23 cellular contexts compared by ENCODE assay signal in the genomic region with DNA sequence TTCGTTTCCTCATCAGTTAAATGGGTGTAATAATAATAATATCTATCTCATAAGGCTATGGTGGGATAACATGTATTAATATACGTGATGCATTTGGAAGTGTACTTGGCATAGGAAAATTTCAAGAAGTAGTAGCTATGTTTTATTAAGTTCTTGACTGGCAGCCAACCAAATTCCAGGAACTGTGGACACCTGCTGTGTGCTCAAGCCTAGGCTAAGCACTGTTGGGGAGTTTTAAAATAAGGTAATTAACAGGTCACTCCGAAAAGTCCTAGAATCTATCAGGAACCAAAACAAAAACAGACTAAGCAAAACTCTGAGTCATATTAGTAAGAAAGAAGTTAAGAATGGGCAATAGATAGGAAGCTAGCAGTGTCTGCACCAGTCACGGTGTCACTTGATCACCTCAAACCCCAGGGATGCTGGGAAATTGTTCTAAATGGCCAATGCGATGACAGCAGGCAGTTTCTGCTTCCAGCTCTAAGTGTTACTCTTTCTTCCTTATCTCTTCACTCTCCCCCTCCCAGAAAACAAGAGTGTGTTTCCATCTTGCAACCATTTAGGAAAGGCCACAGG.
DNase-seq lines count a peak whose midpoint lies in the region; ATAC-seq and TF ChIP-seq lines count a peak whose summit lies in the region.
"Had no signal": no experiment of that assay in that cellular context is flagged by ENCODE, and none has a peak within 500 bp of the region (broad histone marks: within the 10 kb centered on the region; RNA-seq: fewer than 3 reads in every experiment).

No MANE protein-coding gene starts in this region.

- no peak for DNase-seq in activated CD4-positive, CD25-positive, alpha-beta regulatory T cell treated with anti-CD3 and anti-CD28 coated beads, Interleukin-2, amount 50 U/mL, for 72 hours
- no peak for DNase-seq in CD4-positive, CD25-positive, alpha-beta regulatory T cell
- peak; percentile 15 for DNase-seq in activated CD8-positive, alpha-beta T cell treated with anti-CD3 and anti-CD28 coated beads for 36 hours
- no peak for DNase-seq in effector memory CD4-positive, alpha-beta T cell
- no peak for DNase-seq in NCI-H187 treated with DMSO at 0.1 percent for 48 hours (lab: John Stamatoyannopoulos, UW)
- no peak for DNase-seq in NCI-H2171 (lab: John Stamatoyannopoulos, UW)
- DNase-seq: activated B cell treated with CpG ODN at 0.5 μM for 24 hours, adrenal gland, body of pancreas, GM23248, MG63, naive B cell, NCI-H2081 treated with DMSO at 0.1 percent for 48 hours, NCI-H748 treated with DMSO at 0.1 percent for 48 hours, occipital lobe, psoas muscle, SJCRH30, stomach, tibial artery had no signal

- peaks cover 4% of the 10 kb centered on the region for H3K36me3 Mint-ChIP-seq in CD4-positive, CD25-positive, alpha-beta regulatory T cell
- peaks cover 16% of the 10 kb centered on the region for H3K36me3 Mint-ChIP-seq in activated CD8-positive, alpha-beta T cell treated with anti-CD3 and anti-CD28 coated beads for 36 hours (ENCODE audit: low read depth)
- H3K36me3 Mint-ChIP-seq: mesothelial cell of epicardium, naive B cell had no signal

- POLR2A ChIA-PET in activated CD8-positive, alpha-beta T cell treated with anti-CD3 and anti-CD28 coated beads for 36 hours (lab: Charles Lee) = interaction anchor here (0.8 to 1.3 kb wide), 3 partner anchors 23 to 57 kb away, joined by 3 to 4 read pairs (median 3); no protein-coding TSS in a partner anchor

- H3K4me3 ChIP-seq in CD4-positive, CD25-positive, alpha-beta regulatory T cell (ENCODE audit: low read depth, low read length) = peak overlapping the region; percentile 54
- no peak overlapping the region for H3K4me3 ChIP-seq in effector memory CD4-positive, alpha-beta T cell (ENCODE audit: insufficient read depth, low read depth, low read length, poor library complexity, severe bottlenecking)
- H3K4me3 ChIP-seq: adrenal gland, body of pancreas, GM23248, MG63, psoas muscle, SJCRH30, stomach, tibial artery had no signal

- peaks cover 0 to 5% (median 0%) of the 10 kb centered on the region in 7 donors for H3K9me3 Mint-ChIP-seq in CD4-positive, CD25-positive, alpha-beta regulatory T cell
- H3K9me3 Mint-ChIP-seq in activated CD8-positive, alpha-beta T cell treated with anti-CD3 and anti-CD28 coated beads for 36 hours = peaks cover 16% of the 10 kb centered on the region

- H3K27ac Mint-ChIP-seq in CD4-positive, CD25-positive, alpha-beta regulatory T cell = peak overlapping the region; percentile 81 to 98 (median 93)
- H3K27ac Mint-ChIP-seq in activated CD8-positive, alpha-beta T cell treated with anti-CD3 and anti-CD28 coated beads for 36 hours = peak overlapping the region; percentile 95
- H3K27ac Mint-ChIP-seq: activated B cell treated with CpG ODN at 0.5 μM for 24 hours, mesothelial cell of epicardium, naive B cell had no signal

- peaks cover 0 to 59% (median 23%) of the 10 kb centered on the region in 4 donors for H3K4me1 Mint-ChIP-seq in CD4-positive, CD25-positive, alpha-beta regulatory T cell
- peaks cover 60% of the 10 kb centered on the region for H3K4me1 Mint-ChIP-seq in activated CD8-positive, alpha-beta T cell treated with anti-CD3 and anti-CD28 coated beads for 36 hours (ENCODE audit: low read depth)
- H3K4me1 Mint-ChIP-seq: activated B cell treated with CpG ODN at 0.5 μM for 24 hours, mesothelial cell of epicardium, naive B cell had no signal

- no peaks in the 10 kb centered on the region for H3K27me3 Mint-ChIP-seq in CD4-positive, CD25-positive, alpha-beta regulatory T cell
- H3K27me3 Mint-ChIP-seq in activated CD8-positive, alpha-beta T cell treated with anti-CD3 and anti-CD28 coated beads for 36 hours = no peaks in the 10 kb centered on the region
- H3K27me3 Mint-ChIP-seq: naive B cell had no signal

- H3K9me3 ChIP-seq in CD4-positive, CD25-positive, alpha-beta regulatory T cell (ENCODE audit: control insufficient read depth in 2 of 2, low read length in 2 of 2) = no peaks in the 10 kb centered on the region
- no peaks in the 10 kb centered on the region for H3K9me3 ChIP-seq in effector memory CD4-positive, alpha-beta T cell (ENCODE audit: control insufficient read depth, low read length)
- H3K9me3 ChIP-seq: adrenal gland, psoas muscle, SJCRH30 had no signal

- peak; percentile 33 to 48 for ATAC-seq in activated CD4-positive, CD25-positive, alpha-beta regulatory T cell treated with anti-CD3 and anti-CD28 coated beads, Interleukin-2, amount 50 U/mL, for 24 hours
- ATAC-seq in CD4-positive, CD25-positive, alpha-beta regulatory T cell (ENCODE audit: low read depth in 2 of 2) = peak in 1 of 2 donors; percentile 23
- peak; percentile 34 for ATAC-seq in activated CD8-positive, alpha-beta T cell treated with anti-CD3 and anti-CD28 coated beads for 36 hours
- no peak for ATAC-seq in HG02938 (IDR thresholded peaks at IDR 0.05; ENCODE audit: unreplicated experiment)
- ATAC-seq: body of pancreas had no signal

- CTCF ChIA-PET in activated CD8-positive, alpha-beta T cell treated with anti-CD3 and anti-CD28 coated beads for 36 hours (lab: Charles Lee) = interaction anchor here (0.8 to 1.5 kb wide), 6 partner anchors 9 to 184 kb away, joined by 3 to 5 read pairs (median 3); no protein-coding TSS in a partner anchor

- H3K27me3 ChIP-seq in CD4-positive, CD25-positive, alpha-beta regulatory T cell (ENCODE audit: control insufficient read depth, insufficient read depth, low read length) = no peaks in the 10 kb centered on the region
- no peaks in the 10 kb centered on the region for H3K27me3 ChIP-seq in effector memory CD4-positive, alpha-beta T cell (replicated peaks; ENCODE audit: control insufficient read depth, insufficient read depth, low read length, poor library complexity, severe bottlenecking)
- H3K27me3 ChIP-seq: adrenal gland, body of pancreas, MG63, SJCRH30, stomach, tibial artery had no signal

- no peaks in the 10 kb centered on the region for H3K36me3 ChIP-seq in CD4-positive, CD25-positive, alpha-beta regulatory T cell (ENCODE audit: control insufficient read depth, insufficient read depth, low read length)
- no peaks in the 10 kb centered on the region for H3K36me3 ChIP-seq in effector memory CD4-positive, alpha-beta T cell (ENCODE audit: control insufficient read depth, insufficient read depth, low read length)
- H3K36me3 ChIP-seq: adrenal gland, MG63, SJCRH30, stomach, tibial artery had no signal

- H3K4me3 Mint-ChIP-seq in CD4-positive, CD25-positive, alpha-beta regulatory T cell = peak overlapping the region in 2 of 4 donors; percentile 65 to 77
- H3K4me3 Mint-ChIP-seq in activated CD8-positive, alpha-beta T cell treated with anti-CD3 and anti-CD28 coated beads for 36 hours = peak overlapping the region; percentile 51
- H3K4me3 Mint-ChIP-seq: activated B cell treated with CpG ODN at 0.5 μM for 24 hours, mesothelial cell of epicardium, naive B cell had no signal

- intact Hi-C loops in activated CD8-positive, alpha-beta T cell treated with anti-CD3 and anti-CD28 coated beads for 36 hours (cut with micrococcal nuclease) = loop anchor here (5.0 kb wide), 1 partner anchor 49 kb away; no protein-coding TSS in a partner anchor

- H3K27ac ChIP-seq in CD4-positive, CD25-positive, alpha-beta regulatory T cell (ENCODE audit: insufficient read depth, low read length, poor library complexity, severe bottlenecking) = peak overlapping the region; percentile 53
- peak overlapping the region; percentile 16 for H3K27ac ChIP-seq in effector memory CD4-positive, alpha-beta T cell (ENCODE audit: insufficient read depth, low read length, poor library complexity, severe bottlenecking)
- H3K27ac ChIP-seq: 22Rv1, adrenal gland, body of pancreas, GM23248, psoas muscle, SJCRH30, stomach, tibial artery had no signal

- TF ChIP-seq CTCF in activated CD8-positive, alpha-beta T cell treated with anti-CD3 and anti-CD28 coated beads for 36 hours (IDR thresholded peaks at IDR 0.05) = no peak

- peaks cover 15% of the 10 kb centered on the region for H3K4me1 ChIP-seq in CD4-positive, CD25-positive, alpha-beta regulatory T cell (ENCODE audit: control insufficient read depth, insufficient read depth, low read length, poor library complexity, severe bottlenecking)
- H3K4me1 ChIP-seq in effector memory CD4-positive, alpha-beta T cell (ENCODE audit: control insufficient read depth, insufficient read depth, low read length, poor library complexity, severe bottlenecking) = peaks cover 28% of the 10 kb centered on the region
- H3K4me1 ChIP-seq: adrenal gland, body of pancreas, psoas muscle, SJCRH30, stomach, tibial artery had no signal
